17 cellular contexts compared by ENCODE assay signal in the genomic region with DNA sequence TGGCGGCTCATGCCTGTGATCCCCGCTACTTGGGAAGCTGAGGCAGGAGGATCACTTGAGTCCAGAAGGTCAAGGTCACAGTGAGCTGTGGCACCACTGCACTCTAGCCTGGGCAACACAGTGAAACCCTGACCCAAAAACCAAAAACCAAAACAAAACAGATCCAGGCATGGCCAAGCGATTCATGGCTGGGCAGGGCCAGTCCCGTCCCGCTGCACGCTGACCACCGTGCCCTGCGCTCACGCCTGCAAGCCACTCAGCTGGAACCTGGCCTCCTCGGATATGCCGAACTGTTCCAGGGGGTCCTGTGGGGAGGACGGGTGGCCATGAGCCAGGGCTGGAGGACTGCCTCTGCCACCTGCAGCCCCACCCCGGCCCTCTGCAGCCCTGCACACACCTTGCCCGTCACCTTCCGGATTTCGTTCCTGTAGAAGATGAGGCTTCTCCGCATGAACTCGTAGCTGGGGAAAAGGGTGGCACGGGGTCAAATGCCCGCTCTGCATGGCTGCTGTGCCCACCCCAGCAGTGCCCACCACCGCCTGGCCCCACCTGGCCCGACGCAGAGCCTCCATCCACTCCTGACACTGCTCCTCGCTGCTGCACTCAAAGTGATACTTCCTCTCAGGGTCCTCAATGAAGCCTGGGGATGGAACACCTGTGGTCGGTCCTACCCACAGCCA. TPM values are rescaled to one million over a fixed set of nuclear protein-coding genes. Genes with fewer than 3 reads are reported as not detected.
DNase-seq lines count a peak whose midpoint lies in the region; ATAC-seq and TF ChIP-seq lines count a peak whose summit lies in the region.
"Had no signal": no experiment of that assay in that cellular context is flagged by ENCODE, and none has a peak within 500 bp of the region (broad histone marks: within the 10 kb centered on the region; RNA-seq: fewer than 3 reads in every experiment).

No MANE protein-coding gene starts in this region.

- H3K27me3 Mint-ChIP-seq in activated T-helper 17 cell treated with anti-CD3 and anti-CD28 coated beads, Interleukin-2, amount 50 U/mL, for 72 hours: no peaks in the 10 kb centered on the region

- H3K36me3 Mint-ChIP-seq in activated T-helper 17 cell treated with anti-CD3 and anti-CD28 coated beads, Interleukin-2, amount 50 U/mL, for 72 hours (ENCODE audit: low read depth): peaks cover 63% of the 10 kb centered on the region

- H2AFZ ChIP-seq in DND-41 (ENCODE audit: low read depth, low read length) (no peak overlapping the region), mesenchymal stem cell (ENCODE audit: low read depth, low read length) (no peak overlapping the region)

- peaks cover 89% of the 10 kb centered on the region for H4K20me1 ChIP-seq in BLaER1
- H4K20me1 ChIP-seq in DND-41 (ENCODE audit: insufficient read depth, low read length): peaks cover 65% of the 10 kb centered on the region

- peaks cover 78% of the 10 kb centered on the region for H3K79me2 ChIP-seq in DND-41 (ENCODE audit: insufficient read depth, low read length)

- no peak overlapping the region for H3K23ac ChIP-seq in mesenchymal stem cell (ENCODE audit: low read length in 2 of 2)

- H3K27me3 ChIP-seq in BLaER1 (no peaks in the 10 kb centered on the region), DND-41 (ENCODE audit: insufficient read depth, low read length, poor library complexity) (no peaks in the 10 kb centered on the region), mesenchymal stem cell (ENCODE audit: control insufficient read depth in 1 of 2, insufficient read depth in 1 of 2, low read length in 2 of 2) (no peaks in the 10 kb centered on the region)
- H3K27me3 ChIP-seq: SJCRH30 had no signal

- H3K4me1 ChIP-seq in BLaER1 (peaks cover 81% of the 10 kb centered on the region), DND-41 (ENCODE audit: insufficient read depth, low read length) (peaks cover 44% of the 10 kb centered on the region), mesenchymal stem cell (ENCODE audit: control insufficient read depth, insufficient read depth, low read depth, low read length) (peaks cover 39% of the 10 kb centered on the region)

- H3K27ac ChIP-seq in BLaER1: peak overlapping the region; percentile 99
- H3K27ac ChIP-seq in DND-41 (ENCODE audit: low read length): 0 out of 2 replicates have a peak overlapping the region, but pooled peaks have one; percentile 36
- no peak overlapping the region for H3K27ac ChIP-seq in mesenchymal stem cell (ENCODE audit: low read length, poor library complexity, severe bottlenecking)
- H3K27ac ChIP-seq: SJCRH30 had no signal

- H3K4me1 Mint-ChIP-seq in activated T-helper 17 cell treated with anti-CD3 and anti-CD28 coated beads, Interleukin-2, amount 50 U/mL, for 72 hours: peaks cover 21% of the 10 kb centered on the region

- H2BK15ac ChIP-seq in mesenchymal stem cell (ENCODE audit: low read depth, poor library complexity, severe bottlenecking): no peak overlapping the region

- H3K9ac ChIP-seq in BLaER1 (peak overlapping the region; percentile 98; the same call in 1 of the 2 replicates), DND-41 (ENCODE audit: low read depth, low read length) (peak overlapping the region; percentile 99; the same call in 1 of the 2 replicates), mesenchymal stem cell (ENCODE audit: low read length) (peak overlapping the region; percentile 32)

- H3K4me3 ChIP-seq in BLaER1 (0 out of 2 replicates have a peak overlapping the region, but pooled peaks have one; percentile 2), DND-41 (ENCODE audit: low read depth in 1 of 2, low read length in 2 of 2) (peak overlapping the region in 1 of 2 experiments; percentile 64; a peak in 2 of 4 replicates), mesenchymal stem cell (ENCODE audit: insufficient read depth in 1 of 2, low read depth in 1 of 2, low read length in 2 of 2) (no peak overlapping the region)
- H3K4me3 ChIP-seq: SJCRH30 had no signal

- no peak for TF ChIP-seq CTCF in DND-41 (IDR thresholded peaks at IDR 0.05; ENCODE audit: borderline replicate concordance, extremely low read depth, low read length, poor library complexity, severe bottlenecking)

- peak overlapping the region in 1 of 2 experiments; percentile 30 for H3K4ac ChIP-seq in mesenchymal stem cell (ENCODE audit: low read depth in 1 of 2, low read length in 2 of 2)

- H3K27ac Mint-ChIP-seq in activated T-helper 17 cell treated with anti-CD3 and anti-CD28 coated beads, Interleukin-2, amount 50 U/mL, for 72 hours: peak overlapping the region; percentile 90

- H3K4me3 Mint-ChIP-seq in activated T-helper 17 cell treated with anti-CD3 and anti-CD28 coated beads, Interleukin-2, amount 50 U/mL, for 72 hours: peak overlapping the region; percentile 95

- ATAC-seq in DND-41 (ENCODE audit: insufficient read depth, low read depth) (no peak), HG02885 (IDR thresholded peaks at IDR 0.05; ENCODE audit: poor library complexity, unreplicated experiment) (no peak)
- no peak for ATAC-seq in activated T-helper 17 cell treated with anti-CD3 and anti-CD28 coated beads, Interleukin-2, amount 50 U/mL, for 72 hours (replicated peaks)

- H3K18ac ChIP-seq in mesenchymal stem cell (ENCODE audit: low read depth in 1 of 2, low read length in 2 of 2): no peak overlapping the region

- no peaks in the 10 kb centered on the region for H3K9me3 Mint-ChIP-seq in activated T-helper 17 cell treated with anti-CD3 and anti-CD28 coated beads, Interleukin-2, amount 50 U/mL, for 72 hours

- DNase-seq in DND-41 (no peak), mesenchymal stem cell (no peak), NCI-H2227 (lab: John Stamatoyannopoulos, UW; ENCODE audit: unreplicated experiment) (no peak), SW480 (ENCODE audit: low spot score) (no peak), GM03348 (ENCODE audit: low spot score) (no peak)
- DNase-seq: activated CD4-positive, CD25-positive, alpha-beta regulatory T cell treated with anti-CD3 and anti-CD28 coated beads, Interleukin-2, amount 50 U/mL, for 72 hours; C1 segment of cervical spinal cord; dermis blood vessel endothelial cell; KBM-7; midbrain; NCI-H1694 treated with DMSO at 0.1 percent for 48 hours; SJCRH30; stimulated activated CD4-positive, alpha-beta T cell treated with anti-CD3 and anti-CD28 coated beads, Interleukin-4, amount 100 ng/mL, for 4 hours had no signal

- H3K9me3 ChIP-seq in BLaER1 (no peaks in the 10 kb centered on the region), DND-41 (ENCODE audit: insufficient read depth, low read length, severe bottlenecking) (no peaks in the 10 kb centered on the region), mesenchymal stem cell (ENCODE audit: control insufficient read depth, low read length) (no peaks in the 10 kb centered on the region)
- H3K9me3 ChIP-seq: SJCRH30 had no signal

- H3K79me1 ChIP-seq in mesenchymal stem cell (replicated peaks; ENCODE audit: low read length, poor library complexity, severe bottlenecking): peaks cover 3% of the 10 kb centered on the region

- H3K4me2 ChIP-seq in BLaER1 (peak overlapping the region; percentile 96), DND-41 (ENCODE audit: insufficient read depth, low read length) (peak overlapping the region; percentile 82), mesenchymal stem cell (ENCODE audit: low read length, poor library complexity, severe bottlenecking) (no peak overlapping the region)

- H3K14ac ChIP-seq in mesenchymal stem cell (ENCODE audit: low read length in 2 of 2): no peak overlapping the region

- 96% methylated on average over 25 of the region's 25 CpGs for WGBS in mesenchymal stem cell

- H4K91ac ChIP-seq in mesenchymal stem cell (ENCODE audit: low read length): no peak overlapping the region

- no peak overlapping the region for H2BK120ac ChIP-seq in mesenchymal stem cell (ENCODE audit: low read depth, low read length)

- H2AK5ac ChIP-seq in mesenchymal stem cell (ENCODE audit: low read length, severe bottlenecking): no peak overlapping the region

- H2BK5ac ChIP-seq in mesenchymal stem cell (ENCODE audit: low read depth, low read length, poor library complexity, severe bottlenecking): no peak overlapping the region

- H3K36me3 ChIP-seq in BLaER1 (peaks cover 61% of the 10 kb centered on the region), DND-41 (ENCODE audit: insufficient read depth, low read length) (peaks cover 72% of the 10 kb centered on the region), mesenchymal stem cell (ENCODE audit: control insufficient read depth in 1 of 2, insufficient read depth in 2 of 2, low read depth in 1 of 2, low read length in 2 of 2) (peaks cover 59 to 63% of the 10 kb centered on the region in 2 experiments)

- H2BK12ac ChIP-seq in mesenchymal stem cell (ENCODE audit: low read length in 2 of 2): no peak overlapping the region

- H4K8ac ChIP-seq in mesenchymal stem cell (ENCODE audit: low read length): peak overlapping the region; percentile 7

RNA-seq across cellular contexts. Expression of a gene that starts 2.4 kb away (rescaled TPM):
- 10 to 100 TPM; 45.8 to 74.8 TPM for total RNA-seq in activated T-helper 17 cell treated with anti-CD3 and anti-CD28 coated beads, Interleukin-2, amount 50 U/mL, for 72 hours
- polyA plus RNA-seq in mesenchymal stem cell (2013, experiment 1 of 2): 53.7 TPM
- 52.9 TPM for polyA plus RNA-seq in mesenchymal stem cell (2013, experiment 2 of 2)

RNA-seq across cellular contexts. Expression of a gene that starts 2.9 kb away (rescaled TPM):
- total RNA-seq in activated T-helper 17 cell treated with anti-CD3 and anti-CD28 coated beads, Interleukin-2, amount 50 U/mL, for 72 hours: 100 to 1,000 TPM in 1 of 2 donors, 10 to 100 TPM in 1; 99.5 to 119 TPM
- polyA plus RNA-seq in mesenchymal stem cell (2013, experiment 1 of 2): 66.8 TPM
- polyA plus RNA-seq in mesenchymal stem cell (2013, experiment 2 of 2): 60.7 TPM

RNA-seq across cellular contexts. Expression of a gene that starts 15.4 kb away (rescaled TPM):
- total RNA-seq in activated T-helper 17 cell treated with anti-CD3 and anti-CD28 coated beads, Interleukin-2, amount 50 U/mL, for 72 hours: 1 to 10 TPM; 2.0 to 6.1 TPM
- polyA plus RNA-seq in mesenchymal stem cell (2013, experiment 1 of 2): 3.1 TPM
- polyA plus RNA-seq in mesenchymal stem cell (2013, experiment 2 of 2): 3.1 TPM

RNA-seq across cellular contexts. Expression of a gene that starts 22.5 kb away (rescaled TPM):
- total RNA-seq in activated T-helper 17 cell treated with anti-CD3 and anti-CD28 coated beads, Interleukin-2, amount 50 U/mL, for 72 hours: 1 to 10 TPM in 1 of 2 donors, under 1 TPM in 1; 0.61 to 1.0 TPM
- 0.17 TPM for polyA plus RNA-seq in mesenchymal stem cell (2013, experiment 1 of 2)
- 0.10 TPM for polyA plus RNA-seq in mesenchymal stem cell (2013, experiment 2 of 2)
- total RNA-seq: renal cortical epithelial cell had no signal

RNA-seq across cellular contexts. Expression of a gene that starts 48.2 kb away (rescaled TPM):
- total RNA-seq in activated T-helper 17 cell treated with anti-CD3 and anti-CD28 coated beads, Interleukin-2, amount 50 U/mL, for 72 hours: under 1 TPM; 0.09 to 0.32 TPM
- 0.75 TPM for polyA plus RNA-seq in mesenchymal stem cell (2013, experiment 1 of 2)
- polyA plus RNA-seq in mesenchymal stem cell (2013, experiment 2 of 2): 0.88 TPM

Comparison
In these comparisons a context has a peak if more than half of its experiments do, and no peak if none do; other contexts are left out.
1. H3K9ac ChIP-seq: peak in every context shown above with its lines; median percentile 99 in DND-41; 98 in BLaER1; 32 in mesenchymal stem cell.